ENCODE assay signal across 10 cellular contexts in genomic region chr2:186426153-186427016, GRCh38. TPM values are rescaled to one million over a fixed set of nuclear protein-coding genes. Genes with fewer than 3 reads are reported as not detected.
A peak's percentile ranks its signal among the peaks of the same experiment; 100 is the strongest.
DNase-seq lines count a peak whose midpoint lies in the region; ATAC-seq and TF ChIP-seq lines count a peak whose summit lies in the region.
"Had no signal": no experiment of that assay in that cellular context is flagged by ENCODE, and none has a peak within 500 bp of the region (broad histone marks: within the 10 kb centered on the region; RNA-seq: fewer than 3 reads in every experiment).

No MANE protein-coding gene starts in this region.

- H3K27me3 Mint-ChIP-seq in T-cell: no peaks in the 10 kb centered on the region
- H3K27me3 Mint-ChIP-seq: activated naive CD8-positive, alpha-beta T cell had no signal

- no peak overlapping the region for H3K27ac Mint-ChIP-seq in T-cell
- H3K27ac Mint-ChIP-seq: activated naive CD8-positive, alpha-beta T cell had no signal

- peak; percentile 91 for ATAC-seq in GM18517 (IDR thresholded peaks at IDR 0.05; ENCODE audit: unreplicated experiment)
- peak; percentile 92 for ATAC-seq in GM21423 (IDR thresholded peaks at IDR 0.05; ENCODE audit: unreplicated experiment)
- peak; percentile 95 for ATAC-seq in HG03159 (IDR thresholded peaks at IDR 0.05; ENCODE audit: unreplicated experiment)
- peak in 3 of 4 experiments; percentile 29 to 65 (median 51) for ATAC-seq in T-cell (replicated peaks in 1 of 4)
- ATAC-seq in SK-N-SH treated with all-trans-retinoic acid at 6 μM for 48 hours: no peak
- no peak for ATAC-seq in sciatic nerve

- H3K4me1 Mint-ChIP-seq in T-cell: peaks cover 15 to 19% (median 17%) of the 10 kb centered on the region in 3 donors

- CTCF ChIA-PET in T-cell (lab: Charles Lee): interaction anchor here in 1 of 2 donors (0.7 kb wide), 1 partner anchor 691 kb away, joined by 3 read pairs; no protein-coding TSS in a partner anchor

- DNase-seq in T-cell (no peak), hippocampal formation (lab: John Stamatoyannopoulos, UW) (no peak), sciatic nerve (ENCODE audit: low spot score) (no peak), H4 (ENCODE audit: low spot score) (no peak)
- DNase-seq: EL had no signal

- no peaks in the 10 kb centered on the region for H3K9me3 Mint-ChIP-seq in T-cell

- intact Hi-C loops in sciatic nerve (cut with DNase I): no loop called here

- no peaks in the 10 kb centered on the region for H3K36me3 Mint-ChIP-seq in T-cell

- peak overlapping the region in 1 of 3 donors; percentile 30 for H3K4me3 Mint-ChIP-seq in T-cell
- H3K4me3 Mint-ChIP-seq: activated naive CD8-positive, alpha-beta T cell had no signal

- POLR2A ChIA-PET in T-cell (lab: Charles Lee): no interaction called here

TF ChIP-seq in SK-N-SH treated with all-trans-retinoic acid at 6 μM for 48 hours, 23 proteins besides CTCF, POLR2A, EP300 and RAD21:
- TF ChIP-seq ARNTL (CRISPR knock-in tag; IDR thresholded peaks at IDR 0.05; ENCODE audit: borderline replicate concordance, low read depth): no peak

RNA-seq across cellular contexts. Expression of gene ZC3H15, which starts 59.7 kb away (rescaled TPM):
- total RNA-seq in T-cell (10 to 100 TPM; 44.4 to 83.6 (median 45.2) TPM), sciatic nerve (53.5 TPM)
- total RNA-seq in H4 (2014; rRNA removed; shearing (Covaris generic)): 56.6 and 79.0 TPM in 2 replicates

Comparison
In these comparisons a context has a peak if more than half of its experiments do, and no peak if none do; other contexts are left out.
1. ATAC-seq: peak in GM18517 (single experiment), GM21423 (single experiment), HG03159 (single experiment) and T-cell (3 of 4); none in SK-N-SH treated with all-trans-retinoic acid at 6 μM for 48 hours (single experiment) and sciatic nerve (single experiment).